In the genomic region with DNA sequence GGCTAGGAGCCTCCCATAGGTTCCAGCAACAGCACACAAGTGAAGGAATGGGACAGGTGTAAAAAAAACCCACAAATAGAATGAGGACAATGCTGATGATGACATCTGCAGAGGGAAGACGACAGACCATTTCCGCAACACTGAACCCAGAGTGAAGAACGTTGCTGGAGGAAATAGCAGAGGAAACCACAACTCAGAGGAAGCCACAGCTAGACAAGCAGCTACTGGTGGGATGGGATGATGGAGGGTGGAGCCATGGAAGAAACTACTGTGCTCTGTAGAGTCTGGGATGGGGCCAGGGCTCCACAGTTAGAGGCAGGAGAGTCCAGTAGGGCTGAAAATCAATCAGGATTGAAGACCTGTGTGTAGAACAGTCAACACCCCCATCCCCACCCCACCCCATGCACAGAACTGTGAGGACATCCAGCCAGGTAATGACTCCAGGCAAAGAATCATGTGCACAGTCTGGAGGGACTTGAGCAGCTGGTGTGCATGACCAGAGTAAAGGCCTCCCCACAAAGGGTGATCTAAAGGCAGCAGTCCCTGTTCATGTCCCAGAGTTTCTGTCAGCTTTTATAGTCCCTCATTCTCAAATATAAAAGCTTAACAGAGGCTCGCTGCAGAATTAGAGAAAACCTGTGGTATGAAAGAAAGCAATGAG, we compare ENCODE assay signal across 10 cellular contexts.
DNase-seq lines count a peak whose midpoint lies in the region; ATAC-seq and TF ChIP-seq lines count a peak whose summit lies in the region.
"Had no signal": no experiment of that assay in that cellular context is flagged by ENCODE, and none has a peak within 500 bp of the region (broad histone marks: within the 10 kb centered on the region; RNA-seq: fewer than 3 reads in every experiment).

No MANE protein-coding gene starts in this region.

- peaks cover 6% of the 10 kb centered on the region for H3K27me3 Mint-ChIP-seq in activated T-helper 2 cell treated with anti-CD3 and anti-CD28 coated beads, Interferon-gamma antibody, Interleukin-2, Interleukin-4, amounts not matched to agents 10 μg/mL and 5 μg/mL and 100 μg/mL, durations not matched to agents 14 hours and 24 hours and 36 hours (ENCODE audit: low read depth)
- H3K27me3 Mint-ChIP-seq in stimulated activated memory B cell treated with anti-CD40 and anti-IgM and Interleukin-4, amounts not matched to agents 10 μg/mL and 1 μg/mL and 100 μg/mL, for 72 hours = peaks cover 36% of the 10 kb centered on the region

- CTCF ChIA-PET in GM10248 (lab: Yijun Ruan, JAX) = no interaction called here

- H3K4me3 ChIP-seq in GM12865 (ENCODE audit: low read depth, low read length) = no peak overlapping the region
- H3K4me3 ChIP-seq: lung had no signal

- peaks cover 15% of the 10 kb centered on the region for H3K36me3 Mint-ChIP-seq in activated T-helper 2 cell treated with anti-CD3 and anti-CD28 coated beads, Interferon-gamma antibody, Interleukin-2, Interleukin-4, amounts not matched to agents 10 μg/mL and 5 μg/mL and 100 μg/mL, durations not matched to agents 14 hours and 24 hours and 36 hours (ENCODE audit: low read depth)
- no peaks in the 10 kb centered on the region for H3K36me3 Mint-ChIP-seq in stimulated activated memory B cell treated with anti-CD40 and anti-IgM and Interleukin-4, amounts not matched to agents 10 μg/mL and 1 μg/mL and 100 μg/mL, for 72 hours

- intact Hi-C loops in activated T-helper 2 cell treated with anti-CD3 and anti-CD28 coated beads, Interferon-gamma antibody, Interleukin-2, Interleukin-4, amounts not matched to agents 10 μg/mL and 5 μg/mL and 100 μg/mL, durations not matched to agents 14 hours and 24 hours and 36 hours (cut with micrococcal nuclease) = loop anchor here (1.0 to 10.0 kb wide), 3 partner anchors 11 to 512 kb away; no protein-coding TSS in a partner anchor

- DNase-seq in GM12865 (ENCODE audit: low read depth) (peak; percentile 21), RPMI7951 (ENCODE audit: low read depth) (peak; percentile 15), pons (ENCODE audit: low spot score) (peak; percentile 11), GM10248 (ENCODE audit: extremely low spot score) (no peak), OCI-M2 (lab: John Stamatoyannopoulos, UW; ENCODE audit: unreplicated experiment) (no peak), NCI-H446 treated with DMSO at 0.1 percent for 48 hours (lab: John Stamatoyannopoulos, UW) (no peak)
- DNase-seq in activated T-helper 2 cell treated with anti-CD3 and anti-CD28 coated beads, Interferon-gamma antibody, Interleukin-2, Interleukin-4, amounts not matched to agents 10 μg/mL and 5 μg/mL and 100 μg/mL, durations not matched to agents 14 hours and 24 hours and 36 hours (ENCODE audit: low spot score) = peak; percentile 71
- DNase-seq: activated B cell treated with CpG ODN at 0.5 μM for 24 hours had no signal

- H3K4me1 Mint-ChIP-seq in activated T-helper 2 cell treated with anti-CD3 and anti-CD28 coated beads, Interferon-gamma antibody, Interleukin-2, Interleukin-4, amounts not matched to agents 10 μg/mL and 5 μg/mL and 100 μg/mL, durations not matched to agents 14 hours and 24 hours and 36 hours (ENCODE audit: low read depth) = peaks cover 46% of the 10 kb centered on the region
- no peaks in the 10 kb centered on the region for H3K4me1 Mint-ChIP-seq in stimulated activated memory B cell treated with anti-CD40 and anti-IgM and Interleukin-4, amounts not matched to agents 10 μg/mL and 1 μg/mL and 100 μg/mL, for 72 hours

- POLR2A ChIA-PET in GM10248 (lab: Yijun Ruan, JAX) = no interaction called here

- H3K27ac Mint-ChIP-seq in activated T-helper 2 cell treated with anti-CD3 and anti-CD28 coated beads, Interferon-gamma antibody, Interleukin-2, Interleukin-4, amounts not matched to agents 10 μg/mL and 5 μg/mL and 100 μg/mL, durations not matched to agents 14 hours and 24 hours and 36 hours = peak overlapping the region; percentile 83
- no peak overlapping the region for H3K27ac Mint-ChIP-seq in stimulated activated memory B cell treated with anti-CD40 and anti-IgM and Interleukin-4, amounts not matched to agents 10 μg/mL and 1 μg/mL and 100 μg/mL, for 72 hours
- H3K27ac Mint-ChIP-seq: activated B cell treated with CpG ODN at 0.5 μM for 24 hours had no signal

- peaks cover 4% of the 10 kb centered on the region for H3K9me3 Mint-ChIP-seq in activated T-helper 2 cell treated with anti-CD3 and anti-CD28 coated beads, Interferon-gamma antibody, Interleukin-2, Interleukin-4, amounts not matched to agents 10 μg/mL and 5 μg/mL and 100 μg/mL, durations not matched to agents 14 hours and 24 hours and 36 hours
- no peaks in the 10 kb centered on the region for H3K9me3 Mint-ChIP-seq in stimulated activated memory B cell treated with anti-CD40 and anti-IgM and Interleukin-4, amounts not matched to agents 10 μg/mL and 1 μg/mL and 100 μg/mL, for 72 hours
- H3K9me3 Mint-ChIP-seq: activated B cell treated with CpG ODN at 0.5 μM for 24 hours had no signal

- peak overlapping the region; percentile 1 for H3K4me3 Mint-ChIP-seq in activated T-helper 2 cell treated with anti-CD3 and anti-CD28 coated beads, Interferon-gamma antibody, Interleukin-2, Interleukin-4, amounts not matched to agents 10 μg/mL and 5 μg/mL and 100 μg/mL, durations not matched to agents 14 hours and 24 hours and 36 hours (ENCODE audit: low read depth)
- H3K4me3 Mint-ChIP-seq in stimulated activated memory B cell treated with anti-CD40 and anti-IgM and Interleukin-4, amounts not matched to agents 10 μg/mL and 1 μg/mL and 100 μg/mL, for 72 hours = no peak overlapping the region
- H3K4me3 Mint-ChIP-seq: activated B cell treated with CpG ODN at 0.5 μM for 24 hours had no signal

- ATAC-seq in stimulated activated memory B cell treated with anti-CD40 and anti-IgM and Interleukin-4, amounts not matched to agents 10 μg/mL and 1 μg/mL and 100 μg/mL, for 72 hours = no peak

- TF ChIP-seq CTCF in GM12865 (IDR thresholded peaks at IDR 0.05; ENCODE audit: insufficient read depth, low read depth, low read length, missing control alignments) (no peak), GM10248 (IDR thresholded peaks at IDR 0.05; ENCODE audit: control extremely low read depth, extremely low read depth, low read depth, missing control alignments) (no peak)

Comparison
In these comparisons a context has a peak if more than half of its experiments do, and no peak if none do; other contexts are left out.
1. DNase-seq: peak in GM12865 (single experiment), RPMI7951 (single experiment), activated T-helper 2 cell treated with anti-CD3 and anti-CD28 coated beads, Interferon-gamma antibody, Interleukin-2, Interleukin-4, amounts not matched to agents 10 μg/mL and 5 μg/mL and 100 μg/mL, durations not matched to agents 14 hours and 24 hours and 36 hours (single experiment) and pons (single experiment); none in GM10248 (single experiment), OCI-M2 (single experiment) and NCI-H446 treated with DMSO at 0.1 percent for 48 hours (single experiment).